Comparison of ENCODE assay signal across 29 cellular contexts in the genomic region with DNA sequence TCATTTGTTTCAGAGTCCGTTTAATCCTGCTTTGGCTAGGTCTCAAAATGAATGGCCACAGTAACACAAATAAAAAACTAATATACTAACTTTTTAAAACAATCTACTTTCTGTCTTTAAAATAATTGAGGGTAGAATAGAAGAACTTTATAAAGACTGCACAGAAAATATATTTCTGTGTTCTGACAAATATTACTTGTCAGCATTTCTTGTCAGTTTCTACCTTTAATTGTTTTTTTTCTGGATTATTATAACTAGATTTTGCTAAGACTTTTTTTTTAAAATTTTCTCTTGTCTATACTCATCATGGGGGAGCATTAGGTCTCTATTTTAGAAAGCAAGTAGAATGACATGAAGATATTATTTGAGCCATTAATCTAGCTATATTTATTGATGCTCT.
"Had no signal": no experiment of that assay in that cellular context is flagged by ENCODE, and none has a peak within 500 bp of the region (broad histone marks: within the 10 kb centered on the region; RNA-seq: fewer than 3 reads in every experiment).

No MANE protein-coding gene starts in this region.

- H3K4me1 ChIP-seq: Peyer's patch, SJCRH30 had no signal

- H3K27me3 ChIP-seq: brain microvascular endothelial cell, cardiac muscle cell, MG63, Peyer's patch, SJCRH30 had no signal

- ATAC-seq: activated CD4-positive, CD25-positive, alpha-beta regulatory T cell treated with anti-CD3 and anti-CD28 coated beads, Interleukin-2, amount 50 U/mL, for 24 hours; activated CD8-positive, alpha-beta T cell treated with anti-CD3 and anti-CD28 coated beads, Interleukin-2, amount 10 ng/mL, durations not matched to agents 7 days and 5 days had no signal

- H3K4me2 ChIP-seq: KMS-11, SK-N-SH had no signal

- H3K9ac ChIP-seq: KMS-11, SK-N-SH had no signal

- H3K9me3 ChIP-seq: MG63, Peyer's patch, SJCRH30, SK-N-SH had no signal

- H3K9me2 ChIP-seq: SK-N-SH had no signal

- H3K27ac ChIP-seq: brain microvascular endothelial cell, cardiac muscle cell, KMS-11, Peyer's patch, RWPE1, SJCRH30 had no signal

- H3K4me3 ChIP-seq: cardiac muscle cell, MG63, Peyer's patch, SJCRH30 had no signal

- DNase-seq: activated CD4-positive, alpha-beta T cell treated with anti-CD3 and anti-CD28 coated beads for 48 hours; activated CD4-positive, alpha-beta T cell treated with anti-CD3 and anti-CD28 coated beads, Interleukin-2, amount 50 U/mL, for 4 hours; activated CD8-positive, alpha-beta memory T cell treated with anti-CD3 and anti-CD28 coated beads, Interleukin-2, amount 50 U/mL, for 48 hours; activated CD8-positive, alpha-beta T cell treated with anti-CD3 and anti-CD28 coated beads, Interleukin-2, amount 10 ng/mL, durations not matched to agents 7 days and 5 days; activated gamma-delta T cell; activated naive CD4-positive, alpha-beta T cell treated with anti-CD3 and anti-CD28 coated beads, Interleukin-2, amount 10 ng/mL, durations not matched to agents 7 days and 5 days; activated naive CD8-positive, alpha-beta T cell treated with anti-CD3 and anti-CD28 coated beads for 36 hours; activated T-cell treated with anti-CD3 and anti-CD28 coated beads, Interleukin-2, amount 50 U/mL, for 1 hour; brain microvascular endothelial cell; MG63; MV-4-11; NCI-H1092 treated with DMSO at 0.1 percent for 48 hours; NCI-H1417 treated with DMSO at 0.1 percent for 48 hours; NCI-H1694; NCI-H2029; NCI-H2107; NCI-H345; NCI-H510A; NCI-H526 treated with DMSO at 0.1 percent for 48 hours; NK-92 treated with Interleukin-12 subunit alpha and Interleukin-12 subunit beta, amount 100 ng/mL, for 24 hours; OCI-M1; Peyer's patch; Right ventricle myocardium superior; SJCRH30; SK-N-SH had no signal
